ENCODE assay signal across 29 cellular contexts in genomic region chr13:77749481-77749880, GRCh38. TPM values are rescaled to one million over a fixed set of nuclear protein-coding genes. Genes with fewer than 3 reads are reported as not detected.
DNase-seq lines count a peak whose midpoint lies in the region; ATAC-seq and TF ChIP-seq lines count a peak whose summit lies in the region.
"Had no signal": no experiment of that assay in that cellular context is flagged by ENCODE, and none has a peak within 500 bp of the region (broad histone marks: within the 10 kb centered on the region; RNA-seq: fewer than 3 reads in every experiment).

No MANE protein-coding gene starts in this region.

- H3K27ac ChIP-seq in foreskin keratinocyte (no peak overlapping the region), substantia nigra (ENCODE audit: low read depth, low read length, poor library complexity, severe bottlenecking) (peak overlapping the region; percentile 29), breast epithelium (no peak overlapping the region)
- H3K27ac ChIP-seq: epithelial cell of prostate, sigmoid colon had no signal

- H3K4me3 Mint-ChIP-seq in activated CD8-positive, alpha-beta T cell treated with anti-CD3 and anti-CD28 coated beads for 36 hours, result no peak overlapping the region
- no peak overlapping the region for H3K4me3 Mint-ChIP-seq in activated CD8-positive, alpha-beta T cell treated with anti-CD3 and anti-CD28 coated beads, Interleukin-2, amount 10 ng/mL, durations not matched to agents 7 days and 5 days
- H3K4me3 Mint-ChIP-seq in T-cell, result no peak overlapping the region
- H3K4me3 Mint-ChIP-seq: central memory CD8-positive, alpha-beta T cell had no signal

- H3K36me3 ChIP-seq in breast epithelium, result no peaks in the 10 kb centered on the region
- H3K36me3 ChIP-seq: MG63 had no signal

- no peak for ATAC-seq in activated CD8-positive, alpha-beta T cell treated with anti-CD3 and anti-CD28 coated beads for 36 hours
- ATAC-seq in activated CD8-positive, alpha-beta T cell treated with anti-CD3 and anti-CD28 coated beads, Interleukin-2, amount 10 ng/mL, durations not matched to agents 7 days and 5 days, result no peak
- ATAC-seq in T-cell (replicated peaks in 1 of 4) (no peak), foreskin keratinocyte (peak; percentile 48)
- ATAC-seq: mucosa of descending colon had no signal

- CTCF ChIA-PET in activated CD8-positive, alpha-beta T cell treated with anti-CD3 and anti-CD28 coated beads for 36 hours (lab: Charles Lee), result interaction anchor here (0.8 to 9.6 kb wide), 6 partner anchors 9 to 161 kb away, joined by 3 to 106 read pairs (median 4); no protein-coding TSS in a partner anchor
- CTCF ChIA-PET in activated CD8-positive, alpha-beta T cell treated with anti-CD3 and anti-CD28 coated beads, Interleukin-2, amount 10 ng/mL, durations not matched to agents 7 days and 5 days (lab: Charles Lee), result interaction anchor here (0.6 to 6.3 kb wide), 6 partner anchors 9 to 372 kb away, joined by 3 to 54 read pairs (median 4); no protein-coding TSS in a partner anchor
- CTCF ChIA-PET in T-cell (lab: Charles Lee), result interaction anchor here (0.6 to 3.2 kb wide), 6 partner anchors 12 to 257 kb away, joined by 3 to 30 read pairs (median 4); no protein-coding TSS in a partner anchor

- H3K4me3 ChIP-seq in breast epithelium, result no peak overlapping the region
- H3K4me3 ChIP-seq: MG63, mucosa of descending colon, sigmoid colon had no signal

- H3K27me3 ChIP-seq in foreskin keratinocyte (peaks cover 9% of the 10 kb centered on the region), breast epithelium (no peaks in the 10 kb centered on the region)
- H3K27me3 ChIP-seq: sigmoid colon had no signal

- H3K9me3 Mint-ChIP-seq in activated CD8-positive, alpha-beta T cell treated with anti-CD3 and anti-CD28 coated beads for 36 hours, result no peaks in the 10 kb centered on the region
- H3K9me3 Mint-ChIP-seq in activated CD8-positive, alpha-beta T cell treated with anti-CD3 and anti-CD28 coated beads, Interleukin-2, amount 10 ng/mL, durations not matched to agents 7 days and 5 days (ENCODE audit: insufficient read depth), result no peaks in the 10 kb centered on the region
- no peaks in the 10 kb centered on the region for H3K9me3 Mint-ChIP-seq in T-cell
- H3K9me3 Mint-ChIP-seq: central memory CD8-positive, alpha-beta T cell had no signal

- POLR2A ChIA-PET in activated CD8-positive, alpha-beta T cell treated with anti-CD3 and anti-CD28 coated beads for 36 hours (lab: Charles Lee), result interaction anchor here (1.5 kb wide), 1 partner anchor 52 kb away, joined by 7 read pairs; the partner anchor contains the start of gene SLAIN1
- POLR2A ChIA-PET in activated CD8-positive, alpha-beta T cell treated with anti-CD3 and anti-CD28 coated beads, Interleukin-2, amount 10 ng/mL, durations not matched to agents 7 days and 5 days (lab: Charles Lee), result no interaction called here
- POLR2A ChIA-PET in T-cell (lab: Charles Lee), result interaction anchor here in 1 of 2 donors (1.4 kb wide), 1 partner anchor 8 kb away, joined by 4 read pairs; no protein-coding TSS in a partner anchor

- H3K4me1 Mint-ChIP-seq in activated CD8-positive, alpha-beta T cell treated with anti-CD3 and anti-CD28 coated beads for 36 hours (ENCODE audit: low read depth), result peaks cover 18% of the 10 kb centered on the region
- H3K4me1 Mint-ChIP-seq in activated CD8-positive, alpha-beta T cell treated with anti-CD3 and anti-CD28 coated beads, Interleukin-2, amount 10 ng/mL, durations not matched to agents 7 days and 5 days (ENCODE audit: low read depth), result peaks cover 11% of the 10 kb centered on the region
- H3K4me1 Mint-ChIP-seq in T-cell, result peaks cover 17 to 21% (median 19%) of the 10 kb centered on the region in 3 donors

- intact Hi-C loops in activated CD8-positive, alpha-beta T cell treated with anti-CD3 and anti-CD28 coated beads for 36 hours (cut with micrococcal nuclease), result no loop called here
- intact Hi-C loops in breast epithelium (cut with DNase I; ENCODE audit: low total_unique reads), result no loop called here

- H3K9me3 ChIP-seq in breast epithelium, result no peaks in the 10 kb centered on the region
- H3K9me3 ChIP-seq: MG63, mucosa of descending colon, sigmoid colon had no signal

- H3K36me3 Mint-ChIP-seq in activated CD8-positive, alpha-beta T cell treated with anti-CD3 and anti-CD28 coated beads for 36 hours (ENCODE audit: low read depth), result peaks cover 6% of the 10 kb centered on the region
- H3K36me3 Mint-ChIP-seq in activated CD8-positive, alpha-beta T cell treated with anti-CD3 and anti-CD28 coated beads, Interleukin-2, amount 10 ng/mL, durations not matched to agents 7 days and 5 days (ENCODE audit: low read depth), result peaks cover 25% of the 10 kb centered on the region
- peaks cover 32% of the 10 kb centered on the region for H3K36me3 Mint-ChIP-seq in T-cell

- H3K4me1 ChIP-seq in foreskin keratinocyte (no peaks in the 10 kb centered on the region), breast epithelium (no peaks in the 10 kb centered on the region)
- H3K4me1 ChIP-seq: sigmoid colon had no signal

- TF ChIP-seq POLR2A in breast epithelium (IDR thresholded peaks at IDR 0.05), result no peak

- DNase-seq in activated CD8-positive, alpha-beta T cell treated with anti-CD3 and anti-CD28 coated beads for 36 hours, result no peak
- DNase-seq in activated CD8-positive, alpha-beta T cell treated with anti-CD3 and anti-CD28 coated beads, Interleukin-2, amount 10 ng/mL, durations not matched to agents 7 days and 5 days, result no peak
- DNase-seq in T-cell (no peak), foreskin keratinocyte (peak in 1 of 2 donors; percentile 22), substantia nigra (lab: John Stamatoyannopoulos, UW) (no peak), breast epithelium (ENCODE audit: low spot score in 2 of 2) (no peak), A172 (ENCODE audit: low spot score) (no peak)
- no peak for DNase-seq in activated CD4-positive, alpha-beta T cell treated with anti-CD3 and anti-CD28 coated beads for 48 hours
- DNase-seq: 8988T; activated CD4-positive, alpha-beta T cell treated with anti-CD3 and anti-CD28 coated beads for 1 hour; activated CD8-positive, alpha-beta memory T cell treated with anti-CD3 and anti-CD28 coated beads for 24 hours; activated naive CD4-positive, alpha-beta T cell treated with Interleukin-2 at 50 U/mL for 16 hours; activated T-cell treated with anti-CD3 and anti-CD28 coated beads, Interleukin-2, amount 50 U/mL, for 1 hour; AML-193; amygdala; DMS79; H7; KBM-7; MG63; mucosa of descending colon; NCI-H1436; NCI-H2107; SHP77 treated with DMSO at 0.1 percent for 48 hours; sigmoid colon; SW 1271; trophoblast cell had no signal

- peak overlapping the region; percentile 1 for H3K27ac Mint-ChIP-seq in activated CD8-positive, alpha-beta T cell treated with anti-CD3 and anti-CD28 coated beads for 36 hours
- no peak overlapping the region for H3K27ac Mint-ChIP-seq in activated CD8-positive, alpha-beta T cell treated with anti-CD3 and anti-CD28 coated beads, Interleukin-2, amount 10 ng/mL, durations not matched to agents 7 days and 5 days
- peak overlapping the region; percentile 36 to 41 for H3K27ac Mint-ChIP-seq in T-cell

- no peak for TF ChIP-seq CTCF in activated CD8-positive, alpha-beta T cell treated with anti-CD3 and anti-CD28 coated beads for 36 hours (IDR thresholded peaks at IDR 0.05)
- TF ChIP-seq CTCF in foreskin keratinocyte (conservative IDR thresholded peaks at IDR 0.05) (no peak), breast epithelium (IDR thresholded peaks at IDR 0.05) (no peak)

- no peaks in the 10 kb centered on the region for H3K27me3 Mint-ChIP-seq in activated CD8-positive, alpha-beta T cell treated with anti-CD3 and anti-CD28 coated beads for 36 hours
- no peaks in the 10 kb centered on the region for H3K27me3 Mint-ChIP-seq in activated CD8-positive, alpha-beta T cell treated with anti-CD3 and anti-CD28 coated beads, Interleukin-2, amount 10 ng/mL, durations not matched to agents 7 days and 5 days (ENCODE audit: low read depth)
- no peaks in the 10 kb centered on the region for H3K27me3 Mint-ChIP-seq in T-cell
- H3K27me3 Mint-ChIP-seq: central memory CD8-positive, alpha-beta T cell had no signal

RNA-seq across cellular contexts. Expression of gene SLAIN1, which starts 52.0 kb away (rescaled TPM):
- total RNA-seq in activated CD8-positive, alpha-beta T cell treated with anti-CD3 and anti-CD28 coated beads for 36 hours, result 10 to 100 TPM; 26.5 to 32.0 TPM
- 10 to 100 TPM; 27.0 to 29.5 TPM for total RNA-seq in activated CD8-positive, alpha-beta T cell treated with anti-CD3 and anti-CD28 coated beads, Interleukin-2, amount 10 ng/mL, durations not matched to agents 7 days and 5 days
- 10 to 100 TPM; 37.4 to 41.8 (median 38.9) TPM for total RNA-seq in T-cell
- not detected in 2 replicates for total RNA-seq in foreskin keratinocyte
- polyA plus RNA-seq in foreskin keratinocyte, result not detected in 2 replicates
- total RNA-seq in breast epithelium, result 10 to 100 TPM in 2 of 3 donors, 1 to 10 TPM in 1; 3.0 to 16.7 (median 15.1) TPM
- 0.03 TPM in 1 of 2 replicates, not detected in the other for total RNA-seq in A172 (2014; rRNA removed; shearing (Covaris generic))
- total RNA-seq: fibroblast of villous mesenchyme had no signal
